In genomic region chr4:147247577-147247976, GRCh38 we compare ENCODE assay signal across 2 cellular contexts.
TF ChIP-seq lines count a peak whose summit lies in the region.

No MANE protein-coding gene starts in this region.

TF ChIP-seq in IMR-90, 13 proteins besides CTCF, POLR2A, EP300 and RAD21:
- no peak for TF ChIP-seq RCOR1 (IDR thresholded peaks at IDR 0.05; ENCODE audit: insufficient replicate concordance, low read length)
- TF ChIP-seq NFE2L2 (IDR thresholded peaks at IDR 0.05; ENCODE audit: low read depth, low read length), result peak; percentile 71
- TF ChIP-seq FOS (IDR thresholded peaks at IDR 0.05; ENCODE audit: low read depth, low read length), result no peak
- TF ChIP-seq MAFK (IDR thresholded peaks at IDR 0.05; ENCODE audit: low read depth, low read length), result no peak

TF ChIP-seq in H1, 55 proteins besides CTCF, POLR2A, EP300 and RAD21:
- TF ChIP-seq POLR2AphosphoS5 (IDR thresholded peaks at IDR 0.05; ENCODE audit: low read depth, low read length) (no peak), MAFK (IDR thresholded peaks at IDR 0.05; ENCODE audit: low read depth, low read length) (0 out of 2 replicates have a peak, but pooled peaks have one; percentile 16), RBBP5 (IDR thresholded peaks at IDR 0.05; ENCODE audit: borderline replicate concordance, low read depth, low read length) (no peak), JUN (IDR thresholded peaks at IDR 0.05; ENCODE audit: low read depth, low read length) (no peak), SP4 (IDR thresholded peaks at IDR 0.05; ENCODE audit: low read length) (no peak), GABPA (IDR thresholded peaks at IDR 0.05; ENCODE audit: borderline replicate concordance, insufficient read depth, low read length) (no peak), MAX (IDR thresholded peaks at IDR 0.05) (0 out of 2 replicates have a peak, but pooled peaks have one; percentile 21)
TF ChIP-seq in H1: peak in this region for 2.
